In genomic region chrX:30190426-30190825, GRCh38 we compare ENCODE assay signal across 1 cellular context.
TF ChIP-seq lines count a peak whose summit lies in the region.

No MANE protein-coding gene starts in this region.

TF ChIP-seq in K562, 482 proteins besides CTCF, POLR2A, EP300 and RAD21:
- TF ChIP-seq CEBPG (CRISPR knock-in tag; IDR thresholded peaks at IDR 0.05) (no peak), CEBPG (tag; conservative IDR thresholded peaks at IDR 0.05 in 1 of 2, IDR thresholded peaks at IDR 0.05 in 1 of 2) (peak in 1 of 2 experiments; percentile 77; a peak in 2 of 4 replicates), CEBPB (tag; IDR thresholded peaks at IDR 0.05) (0 out of 2 replicates have a peak, but pooled peaks have one; percentile 41), BRD4 (IDR thresholded peaks at IDR 0.05) (no peak), ATF3 (IDR thresholded peaks at IDR 0.05) (0 out of 2 replicates have a peak, but pooled peaks have one; percentile 2), ATF3 (CRISPR knock-in tag; conservative IDR thresholded peaks at IDR 0.05) (no peak)
